ENCODE assay signal across 11 cellular contexts in genomic region chr13:113835461-113836274, GRCh38. TPM values are rescaled to one million over a fixed set of nuclear protein-coding genes. Genes with fewer than 3 reads are reported as not detected.
DNase-seq lines count a peak whose midpoint lies in the region; ATAC-seq and TF ChIP-seq lines count a peak whose summit lies in the region.
"Had no signal": no experiment of that assay in that cellular context is flagged by ENCODE, and none has a peak within 500 bp of the region (broad histone marks: within the 10 kb centered on the region; RNA-seq: fewer than 3 reads in every experiment).

No MANE protein-coding gene starts in this region.

- no peak overlapping the region for H3K4me2 ChIP-seq in SK-N-SH

- WGBS in SK-N-SH (ENCODE audit: low lambda C conversion rate), result 83% methylated on average over 29 of the region's 37 CpGs
- WGBS in esophagus squamous epithelium, 2 donors, result 90 to 98% methylated on average over 7 to 12 of the region's 37 CpGs

- no peaks in the 10 kb centered on the region for H3K9me2 ChIP-seq in SK-N-SH

- H3K9me3 ChIP-seq in HEK293 (ENCODE audit: control insufficient read depth, insufficient read depth, low read depth, low read length), result no peaks in the 10 kb centered on the region
- H3K9me3 ChIP-seq in SK-N-SH, result no peaks in the 10 kb centered on the region
- no peaks in the 10 kb centered on the region for H3K9me3 ChIP-seq in esophagus squamous epithelium
- H3K9me3 ChIP-seq: adrenal gland, pancreas had no signal

- H3K9ac ChIP-seq in SK-N-SH, result no peak overlapping the region

- CTCF ChIA-PET in HEK293 (lab: Yijun Ruan, JAX) (no interaction called here), SK-N-SH (lab: Yijun Ruan, JAX) (interaction anchor here (1.5 kb wide), 1 partner anchor 15 kb away, joined by 6 read pairs; no protein-coding TSS in a partner anchor)

- no peaks in the 10 kb centered on the region for H3K27me3 ChIP-seq in SK-N-SH (ENCODE audit: insufficient read depth)
- H3K27me3 ChIP-seq in esophagus squamous epithelium, result no peaks in the 10 kb centered on the region
- H3K27me3 ChIP-seq: adrenal gland, pancreas had no signal

- TF ChIP-seq EP300 in SK-N-SH (IDR thresholded peaks at IDR 0.05; ENCODE audit: borderline replicate concordance in 1 of 2, low read depth in 1 of 2, low read length in 1 of 2), result no peak; a peak in 1 of 4 replicates

- POLR2A ChIA-PET in HEK293 (lab: Yijun Ruan, JAX) (no interaction called here), SK-N-SH (lab: Yijun Ruan, JAX) (no interaction called here)

- H3K36me3 ChIP-seq in HEK293 (ENCODE audit: control insufficient read depth in 2 of 2, insufficient read depth in 1 of 2, low read length in 2 of 2) (peaks cover 0 to 16% of the 10 kb centered on the region in 2 experiments; a peak in 1 of 3 replicates), SK-N-SH (replicated peaks in 1 of 2; ENCODE audit: control insufficient read depth in 1 of 2, insufficient read depth in 2 of 2, low read length in 1 of 2) (peaks cover 0 to 35% of the 10 kb centered on the region in 2 experiments), esophagus squamous epithelium (peaks cover 5 to 49% (median 6%) of the 10 kb centered on the region in 3 donors)

- H3K4me1 ChIP-seq in HEK293 (ENCODE audit: control insufficient read depth, insufficient read depth, low read length) (peaks cover 7% of the 10 kb centered on the region), SK-N-SH (ENCODE audit: control insufficient read depth in 1 of 2, insufficient read depth in 2 of 2, low read depth in 1 of 2, low read length in 1 of 2) (peaks cover 30 to 47% of the 10 kb centered on the region in 2 experiments; a peak in 3 of 4 replicates), esophagus squamous epithelium (peaks cover 39 to 41% (median 40%) of the 10 kb centered on the region in 3 donors)

- no peak for TF ChIP-seq RAD21 in SK-N-SH (IDR thresholded peaks at IDR 0.05; ENCODE audit: low read length)

- H3K27ac ChIP-seq in HEK293 (ENCODE audit: extremely low read depth, low read depth, low read length), result no peak overlapping the region
- H3K27ac ChIP-seq in SK-N-SH (ENCODE audit: low read depth in 2 of 2, low read length in 1 of 2), result peak overlapping the region; percentile 41 to 73; a peak in 3 of 4 replicates
- H3K27ac ChIP-seq in esophagus squamous epithelium, result peak overlapping the region in 2 of 4 donors; percentile 40 to 43
- H3K27ac ChIP-seq: pancreas had no signal

- no peak for TF ChIP-seq POLR2A in esophagus squamous epithelium (IDR thresholded peaks at IDR 0.05)

- H3F3A ChIP-seq in SK-N-SH (replicated peaks; ENCODE audit: insufficient read depth), result peaks cover 23% of the 10 kb centered on the region

- H3K4me3 ChIP-seq in HEK293 (ENCODE audit: low read depth, low read length) (no peak overlapping the region), SK-N-SH (ENCODE audit: low read depth in 2 of 2, low read length in 1 of 2) (no peak overlapping the region), esophagus squamous epithelium (no peak overlapping the region)
- H3K4me3 ChIP-seq: adrenal gland, pancreas had no signal

- ATAC-seq in GM19035 (IDR thresholded peaks at IDR 0.05; ENCODE audit: unreplicated experiment) (no peak), HG03442 (IDR thresholded peaks at IDR 0.05; ENCODE audit: unreplicated experiment) (no peak)
- ATAC-seq: pancreas had no signal

- intact Hi-C loops in esophagus squamous epithelium (cut with DNase I), result no loop called here

- peaks cover 26% of the 10 kb centered on the region for H3K79me2 ChIP-seq in SK-N-SH (ENCODE audit: insufficient read depth)

- TF ChIP-seq CTCF in HEK293 (tag by site-specific recombination; IDR thresholded peaks at IDR 0.05) (no peak), SK-N-SH (IDR thresholded peaks at IDR 0.05) (no peak), esophagus squamous epithelium (IDR thresholded peaks at IDR 0.05) (no peak)

- no peaks in the 10 kb centered on the region for H4K20me1 ChIP-seq in SK-N-SH (ENCODE audit: insufficient read depth)

- DNase-seq in D341Med (ENCODE audit: low spot score) (peak; percentile 64), SK-N-SH (peak; percentile 56), iris pigment epithelial cell (ENCODE audit: low read depth) (peak; percentile 70), OCI-M2 (lab: John Stamatoyannopoulos, UW; ENCODE audit: unreplicated experiment) (no peak), esophagus squamous epithelium (lab: John Stamatoyannopoulos, UW) (no peak)
- DNase-seq: Karpas-422 had no signal

- no peak overlapping the region for H2AFZ ChIP-seq in SK-N-SH (ENCODE audit: low read depth)

TF ChIP-seq in HEK293, 187 proteins besides CTCF, POLR2A, EP300 and RAD21 (continues in another document):
- TF ChIP-seq, protein P1, sequence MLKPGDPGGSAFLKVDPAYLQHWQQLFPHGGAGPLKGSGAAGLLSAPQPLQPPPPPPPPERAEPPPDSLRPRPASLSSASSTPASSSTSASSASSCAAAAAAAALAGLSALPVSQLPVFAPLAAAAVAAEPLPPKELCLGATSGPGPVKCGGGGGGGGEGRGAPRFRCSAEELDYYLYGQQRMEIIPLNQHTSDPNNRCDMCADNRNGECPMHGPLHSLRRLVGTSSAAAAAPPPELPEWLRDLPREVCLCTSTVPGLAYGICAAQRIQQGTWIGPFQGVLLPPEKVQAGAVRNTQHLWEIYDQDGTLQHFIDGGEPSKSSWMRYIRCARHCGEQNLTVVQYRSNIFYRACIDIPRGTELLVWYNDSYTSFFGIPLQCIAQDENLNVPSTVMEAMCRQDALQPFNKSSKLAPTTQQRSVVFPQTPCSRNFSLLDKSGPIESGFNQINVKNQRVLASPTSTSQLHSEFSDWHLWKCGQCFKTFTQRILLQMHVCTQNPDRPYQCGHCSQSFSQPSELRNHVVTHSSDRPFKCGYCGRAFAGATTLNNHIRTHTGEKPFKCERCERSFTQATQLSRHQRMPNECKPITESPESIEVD (tag by site-specific recombination; IDR thresholded peaks at IDR 0.05), result peak; percentile 66; the same call in 1 of the 2 replicates
- TF ChIP-seq, protein P2, sequence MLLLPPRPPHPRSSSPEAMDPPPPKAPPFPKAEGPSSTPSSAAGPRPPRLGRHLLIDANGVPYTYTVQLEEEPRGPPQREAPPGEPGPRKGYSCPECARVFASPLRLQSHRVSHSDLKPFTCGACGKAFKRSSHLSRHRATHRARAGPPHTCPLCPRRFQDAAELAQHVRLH (tag by site-specific recombination; IDR thresholded peaks at IDR 0.05), result no peak
- TF ChIP-seq ZNF112 (tag by site-specific recombination; IDR thresholded peaks at IDR 0.05) (no peak), ZSCAN18 (tag by site-specific recombination; IDR thresholded peaks at IDR 0.05) (no peak), ZNF707 (tag by site-specific recombination; IDR thresholded peaks at IDR 0.05) (no peak), REPIN1 (tag by site-specific recombination; IDR thresholded peaks at IDR 0.05; ENCODE audit: low read depth) (no peak), ZNF366 (tag by site-specific recombination; conservative IDR thresholded peaks at IDR 0.05) (no peak)

TF ChIP-seq in SK-N-SH, 30 proteins besides CTCF, POLR2A, EP300 and RAD21 (continues in another document):
- no peak for TF ChIP-seq YY1 (IDR thresholded peaks at IDR 0.05; ENCODE audit: low read depth)
- no peak for TF ChIP-seq PBX3 (IDR thresholded peaks at IDR 0.05)
- TF ChIP-seq IRF3 (IDR thresholded peaks at IDR 0.05; ENCODE audit: low read depth, low read length), result no peak
- no peak for TF ChIP-seq NFIC (IDR thresholded peaks at IDR 0.05; ENCODE audit: borderline replicate concordance)
- TF ChIP-seq TCF12 (IDR thresholded peaks at IDR 0.05), result peak; percentile 68; the same call in 1 of the 2 replicates
- no peak for TF ChIP-seq NRF1 (IDR thresholded peaks at IDR 0.05; ENCODE audit: low read depth, low read length)

RNA-seq across cellular contexts. Expression of gene GAS6, which starts 28.2 kb away (rescaled TPM):
- polyA plus RNA-seq in SK-N-SH (2012; rRNA removed), result 380 and 406 TPM in 2 replicates
- polyA plus RNA-seq in SK-N-SH (2012; cell fraction: cytosol; rRNA removed), result 236 and 359 TPM in 2 replicates
- 463 and 469 TPM in 2 replicates for polyA plus RNA-seq in SK-N-SH (2012; cell fraction: nucleus; rRNA removed)
- total RNA-seq in esophagus squamous epithelium, result 100 to 1,000 TPM in 1 of 4 donors, 10 to 100 TPM in 3; 43.0 to 112 (median 68.5) TPM

Comparison
In these comparisons a context has a peak if more than half of its experiments do, and no peak if none do; other contexts are left out.
1. DNase-seq: peak in D341Med (single experiment), SK-N-SH (single experiment) and iris pigment epithelial cell (single experiment); none in OCI-M2 (single experiment) and esophagus squamous epithelium (single experiment).